10 cellular contexts compared by ENCODE assay signal in the genomic region with DNA sequence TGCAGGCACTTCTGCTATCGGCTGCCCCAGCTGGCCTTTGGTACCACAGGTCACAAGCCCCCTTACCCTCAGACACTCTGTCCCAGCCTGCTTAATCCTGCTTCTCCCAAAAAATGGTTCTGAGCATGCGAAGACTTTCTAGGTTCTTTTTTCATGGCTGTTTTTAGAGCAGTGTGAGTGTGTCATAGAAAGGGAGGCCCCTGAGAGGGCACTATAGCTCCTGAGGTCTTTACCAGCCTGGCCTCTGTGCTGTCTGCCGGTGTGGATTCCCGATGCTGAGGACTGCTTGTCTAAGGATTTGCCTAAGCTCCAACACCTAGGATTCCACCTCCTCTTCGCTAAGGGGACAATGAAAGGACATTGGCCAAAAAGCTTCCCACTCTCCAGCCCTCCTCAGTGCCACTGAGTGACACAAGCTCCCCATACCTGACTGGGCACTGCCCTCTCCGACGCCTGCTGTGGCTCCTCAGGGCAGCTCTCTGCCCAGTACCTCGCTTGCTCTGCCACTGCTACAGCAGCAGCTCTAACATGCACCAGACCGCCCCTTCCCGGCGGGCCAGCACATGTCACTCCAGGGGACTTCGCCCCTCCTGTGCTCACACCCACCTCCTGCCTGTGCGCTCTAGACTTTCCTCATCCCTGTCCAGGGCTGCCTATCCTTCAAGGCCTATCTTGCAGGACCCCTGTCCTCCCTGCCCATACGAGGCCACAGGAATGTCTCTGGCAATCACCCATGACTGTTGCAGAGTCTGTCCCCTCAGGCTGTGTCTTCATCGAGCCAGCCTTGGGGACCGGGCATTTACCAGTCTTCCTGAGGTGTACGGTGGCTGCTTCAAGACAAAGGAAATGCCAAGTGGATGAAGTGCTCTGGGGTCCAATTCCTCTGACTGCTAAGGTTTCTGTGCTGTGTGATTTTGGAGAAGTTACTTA. TPM values are rescaled to one million over a fixed set of nuclear protein-coding genes. Genes with fewer than 3 reads are reported as not detected.
DNase-seq lines count a peak whose midpoint lies in the region; ATAC-seq, FAIRE-seq and TF ChIP-seq lines count a peak whose summit lies in the region.
"Had no signal": no experiment of that assay in that cellular context is flagged by ENCODE, and none has a peak within 500 bp of the region (broad histone marks: within the 10 kb centered on the region; RNA-seq: fewer than 3 reads in every experiment).

No MANE protein-coding gene starts in this region.

- H3K27ac Mint-ChIP-seq in osteocyte (ENCODE audit: unreplicated experiment): peak overlapping the region; percentile 77

- peak; percentile 42 for DNase-seq in astrocyte of the hippocampus (ENCODE audit: low read depth, low spot score)
- no peak for DNase-seq in osteocyte (ENCODE audit: extremely low spot score, unreplicated experiment)
- no peak for DNase-seq in urothelium cell line (ENCODE audit: low spot score)
- no peak for DNase-seq in AML-193 (lab: John Stamatoyannopoulos, UW)
- DNase-seq in COR-L47 (lab: John Stamatoyannopoulos, UW): no peak
- DNase-seq in stimulated activated CD4-positive, alpha-beta T cell treated with anti-CD3 and anti-CD28 coated beads, Interleukin-2, amount 100 ng/mL, for 48 hours: no peak
- DNase-seq: stimulated activated naive CD4-positive, alpha-beta T cell had no signal

- H3K27me3 Mint-ChIP-seq in osteocyte (ENCODE audit: unreplicated experiment): no peaks in the 10 kb centered on the region

- TF ChIP-seq CTCF in osteocyte (IDR thresholded peaks at IDR 0.05): no peak

- H3K36me3 Mint-ChIP-seq in osteocyte (ENCODE audit: unreplicated experiment): peaks cover 52% of the 10 kb centered on the region

- H3K4me3 Mint-ChIP-seq in osteocyte (ENCODE audit: unreplicated experiment): no peak overlapping the region

- H3K4me1 Mint-ChIP-seq in osteocyte (ENCODE audit: unreplicated experiment): peaks cover 35% of the 10 kb centered on the region

- no peaks in the 10 kb centered on the region for H3K9me3 Mint-ChIP-seq in osteocyte (ENCODE audit: unreplicated experiment)

- FAIRE-seq in urothelium cell line (lab: Jason Lieb, UNC): no peak
- FAIRE-seq: G401.6 had no signal

- ATAC-seq in GM18873 (IDR thresholded peaks at IDR 0.05; ENCODE audit: low FRiP score, unreplicated experiment) (peak; percentile 5), HG02759 (IDR thresholded peaks at IDR 0.05; ENCODE audit: unreplicated experiment) (peak; percentile 18)

RNA-seq across cellular contexts. Expression of a gene that starts 21.0 kb away (rescaled TPM):
- total RNA-seq in osteocyte: 123 and 126 TPM in 2 replicates
